30 cellular contexts compared by ENCODE assay signal in the genomic region with DNA sequence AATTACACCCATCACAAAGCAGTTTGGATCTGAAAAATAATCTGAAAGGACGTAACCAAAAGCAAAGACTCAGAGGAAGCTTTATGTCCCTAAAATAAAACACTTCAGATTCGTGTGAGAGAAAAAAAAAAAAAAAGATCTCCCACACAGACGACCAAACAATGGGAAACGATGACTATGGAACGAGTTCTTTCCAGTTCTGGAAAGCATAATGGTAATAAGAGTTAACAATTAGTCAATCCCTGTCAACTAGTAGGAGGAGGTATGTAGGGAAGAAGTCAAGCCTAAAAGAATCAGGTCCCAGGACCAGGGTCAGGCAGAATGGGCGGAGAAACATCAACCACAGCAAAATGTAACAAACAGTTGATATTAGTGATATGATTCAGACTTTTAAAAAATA.
"Had no signal": no experiment of that assay in that cellular context is flagged by ENCODE, and none has a peak within 500 bp of the region (broad histone marks: within the 10 kb centered on the region; RNA-seq: fewer than 3 reads in every experiment).

No MANE protein-coding gene starts in this region.

- H3K36me3 Mint-ChIP-seq: activated naive CD8-positive, alpha-beta T cell treated with anti-CD3 and anti-CD28 coated beads for 36 hours; natural killer cell treated with Interleukin-12 subunit alpha and Interleukin-12 subunit beta and Interleukin-15 and Interleukin-18, amount 100 ng/mL, for 72 hours; type B pancreatic cell had no signal

- ATAC-seq: activated CD4-positive, CD25-positive, alpha-beta regulatory T cell treated with anti-CD3 and anti-CD28 coated beads, Interleukin-2, amount 50 U/mL, for 24 hours; activated CD8-positive, alpha-beta memory T cell treated with anti-CD3 and anti-CD28 coated beads, Interleukin-2, amount 10 ng/mL, durations not matched to agents 7 days and 5 days; activated T-cell treated with anti-CD3 and anti-CD28 coated beads, Interleukin-2, amount 50 U/mL, for 72 hours; body of pancreas; effector memory CD8-positive, alpha-beta T cell; esophagus mucosa; heart right ventricle; left lobe of liver; lower lobe of right lung; mucosa of descending colon; natural killer cell treated with Interleukin-12 subunit alpha and Interleukin-12 subunit beta and Interleukin-15 and Interleukin-18, amount 100 ng/mL, for 72 hours; right lobe of liver; stimulated activated naive CD8-positive, alpha-beta T cell treated with anti-CD3 and anti-CD28 coated beads, Interleukin-15, amount 100 ng/mL, for 72 hours had no signal

- H3K4me3 Mint-ChIP-seq: activated CD4-positive, alpha-beta memory T cell treated with anti-CD3 and anti-CD28 coated beads, Interleukin-2, amount 10 ng/mL, durations not matched to agents 7 days and 5 days; activated CD4-positive, alpha-beta T cell treated with anti-CD3 and anti-CD28 coated beads, Interleukin-2, amount 10 ng/mL, durations not matched to agents 24 days and 14 days; activated CD8-positive, alpha-beta memory T cell treated with anti-CD3 and anti-CD28 coated beads, Interleukin-2, amount 10 ng/mL, durations not matched to agents 7 days and 5 days; activated naive CD4-positive, alpha-beta T cell treated with anti-CD3 and anti-CD28 coated beads for 36 hours; activated naive CD8-positive, alpha-beta T cell treated with anti-CD3 and anti-CD28 coated beads for 36 hours; activated T-cell treated with anti-CD3 and anti-CD28 coated beads, Interleukin-2, amount 50 U/mL, for 72 hours; effector memory CD8-positive, alpha-beta T cell; natural killer cell treated with Interleukin-12 subunit alpha and Interleukin-12 subunit beta and Interleukin-15 and Interleukin-18, amount 100 ng/mL, for 72 hours; stimulated activated naive CD8-positive, alpha-beta T cell treated with anti-CD3 and anti-CD28 coated beads, Interleukin-15, amount 100 ng/mL, for 72 hours; T-helper 1 cell treated with Interleukin-12 subunit alpha and Interleukin-12 subunit beta and Interleukin-4 antibody, amounts not matched to agents 30 μg/mL and 1 μg/mL, for 36 hours; type B pancreatic cell had no signal

- H3K27me3 Mint-ChIP-seq: activated CD8-positive, alpha-beta memory T cell treated with anti-CD3 and anti-CD28 coated beads, Interleukin-2, amount 10 ng/mL, durations not matched to agents 7 days and 5 days; activated naive CD8-positive, alpha-beta T cell treated with anti-CD3 and anti-CD28 coated beads for 36 hours; effector memory CD8-positive, alpha-beta T cell; natural killer cell treated with Interleukin-12 subunit alpha and Interleukin-12 subunit beta and Interleukin-15 and Interleukin-18, amount 100 ng/mL, for 72 hours; stimulated activated naive CD8-positive, alpha-beta T cell treated with anti-CD3 and anti-CD28 coated beads, Interleukin-15, amount 100 ng/mL, for 72 hours had no signal

- H3K4me1 Mint-ChIP-seq: activated CD4-positive, alpha-beta T cell treated with anti-CD3 and anti-CD28 coated beads, Interleukin-2, amount 10 ng/mL, durations not matched to agents 24 days and 14 days; stimulated activated naive CD8-positive, alpha-beta T cell treated with anti-CD3 and anti-CD28 coated beads, Interleukin-15, amount 100 ng/mL, for 72 hours had no signal

- DNase-seq: activated CD4-positive, alpha-beta memory T cell treated with anti-CD3 and anti-CD28 coated beads, Interleukin-2, amount 10 ng/mL, durations not matched to agents 7 days and 5 days; activated CD4-positive, alpha-beta T cell treated with anti-CD3 and anti-CD28 coated beads, Interleukin-2, amount 10 ng/mL, durations not matched to agents 24 days and 14 days; activated CD8-positive, alpha-beta memory T cell treated with anti-CD3 and anti-CD28 coated beads, Interleukin-2, amount 10 ng/mL, durations not matched to agents 7 days and 5 days; activated effector memory CD4-positive, alpha-beta T cell treated with Interleukin-2 at 50 U/mL for 16 hours; activated naive CD4-positive, alpha-beta T cell treated with anti-CD3 and anti-CD28 coated beads for 36 hours; activated naive CD8-positive, alpha-beta T cell treated with anti-CD3 and anti-CD28 coated beads for 36 hours; activated T-cell treated with anti-CD3 and anti-CD28 coated beads for 4 hours; activated T-cell treated with anti-CD3 and anti-CD28 coated beads, Interleukin-2, amount 50 U/mL, for 72 hours; adrenal gland; aorta; body of pancreas; colonic mucosa; effector memory CD8-positive, alpha-beta T cell; foreskin melanocyte; heart right ventricle; lower lobe of right lung; mucosa of descending colon; posterior cingulate gyrus; right lobe of liver; stimulated activated CD4-positive, alpha-beta T cell treated with anti-CD3 and anti-CD28 coated beads, Interleukin-2, amount 100 ng/mL, for 48 hours; stimulated activated naive CD8-positive, alpha-beta T cell treated with anti-CD3 and anti-CD28 coated beads, Interleukin-15, amount 100 ng/mL, for 72 hours; substantia nigra; SW 1271; T-helper 9 cell had no signal

- H3K27ac Mint-ChIP-seq: activated CD4-positive, alpha-beta memory T cell treated with anti-CD3 and anti-CD28 coated beads, Interleukin-2, amount 10 ng/mL, durations not matched to agents 7 days and 5 days; activated CD4-positive, alpha-beta T cell treated with anti-CD3 and anti-CD28 coated beads, Interleukin-2, amount 10 ng/mL, durations not matched to agents 24 days and 14 days; activated CD8-positive, alpha-beta memory T cell treated with anti-CD3 and anti-CD28 coated beads, Interleukin-2, amount 10 ng/mL, durations not matched to agents 7 days and 5 days; activated naive CD4-positive, alpha-beta T cell treated with anti-CD3 and anti-CD28 coated beads for 36 hours; activated naive CD8-positive, alpha-beta T cell treated with anti-CD3 and anti-CD28 coated beads for 36 hours; activated T-cell treated with anti-CD3 and anti-CD28 coated beads, Interleukin-2, amount 50 U/mL, for 72 hours; effector memory CD8-positive, alpha-beta T cell; natural killer cell treated with Interleukin-12 subunit alpha and Interleukin-12 subunit beta and Interleukin-15 and Interleukin-18, amount 100 ng/mL, for 72 hours; T-helper 1 cell treated with Interleukin-12 subunit alpha and Interleukin-12 subunit beta and Interleukin-4 antibody, amounts not matched to agents 30 μg/mL and 1 μg/mL, for 36 hours; type B pancreatic cell had no signal

- H3K9me3 Mint-ChIP-seq: activated CD4-positive, alpha-beta memory T cell treated with anti-CD3 and anti-CD28 coated beads, Interleukin-2, amount 10 ng/mL, durations not matched to agents 7 days and 5 days; activated CD4-positive, alpha-beta T cell treated with anti-CD3 and anti-CD28 coated beads, Interleukin-2, amount 10 ng/mL, durations not matched to agents 24 days and 14 days; activated naive CD4-positive, alpha-beta T cell treated with anti-CD3 and anti-CD28 coated beads for 36 hours; activated naive CD8-positive, alpha-beta T cell treated with anti-CD3 and anti-CD28 coated beads for 36 hours; activated T-cell treated with anti-CD3 and anti-CD28 coated beads, Interleukin-2, amount 50 U/mL, for 72 hours; effector memory CD8-positive, alpha-beta T cell; stimulated activated naive CD8-positive, alpha-beta T cell treated with anti-CD3 and anti-CD28 coated beads, Interleukin-15, amount 100 ng/mL, for 72 hours; T-helper 1 cell treated with Interleukin-12 subunit alpha and Interleukin-12 subunit beta and Interleukin-4 antibody, amounts not matched to agents 30 μg/mL and 1 μg/mL, for 36 hours; type B pancreatic cell had no signal
